In the genomic region with DNA sequence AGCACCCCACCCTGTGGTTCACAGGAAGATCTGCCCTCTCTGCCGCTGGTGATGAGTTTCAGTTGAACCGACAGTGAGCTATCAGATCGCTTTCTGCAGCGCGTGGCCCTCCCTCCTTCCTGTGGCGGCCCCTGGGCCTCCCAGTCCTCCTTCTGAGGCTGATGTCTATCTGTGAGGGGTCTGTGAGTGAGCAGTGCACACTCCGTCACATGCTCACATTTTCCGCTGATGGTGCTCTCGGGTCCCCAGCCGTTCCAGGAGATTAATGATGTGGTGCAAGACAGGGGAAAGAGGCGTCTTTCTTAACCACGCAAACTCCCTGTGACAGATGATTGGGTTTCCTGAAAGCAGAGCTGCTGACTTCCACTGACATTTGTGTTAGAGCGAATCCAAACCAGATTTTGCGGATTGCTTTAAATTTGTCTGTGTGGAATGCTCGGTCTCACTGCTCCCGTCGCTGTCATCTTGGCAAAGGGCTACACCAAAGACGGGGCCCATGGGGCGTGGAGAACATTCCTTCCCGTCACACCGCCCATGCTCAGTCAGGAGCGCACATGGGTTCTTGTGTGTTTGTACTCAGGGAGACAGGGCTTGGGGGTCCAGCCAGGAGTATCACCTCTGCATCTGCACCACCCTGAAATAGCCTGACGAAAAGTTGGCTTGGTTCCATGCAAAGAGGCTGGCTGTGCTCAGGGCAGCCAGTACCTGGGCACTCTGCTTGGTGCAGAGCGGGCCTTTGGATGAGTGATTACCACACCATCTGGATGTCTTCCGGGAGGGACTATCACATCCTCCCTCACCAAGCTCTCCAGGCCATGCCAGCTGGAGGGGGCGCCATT, we compare ENCODE assay signal across 8 cellular contexts.
DNase-seq lines count a peak whose midpoint lies in the region; ATAC-seq lines count a peak whose summit lies in the region.

No MANE protein-coding gene starts in this region.

- peaks cover 15 to 32% of the 10 kb centered on the region in 2 donors for H3K36me3 Mint-ChIP-seq in activated naive CD4-positive, alpha-beta T cell treated with anti-CD3 and anti-CD28 coated beads, Interleukin-2, amount 50 U/mL, for 72 hours

- peak overlapping the region in 1 of 2 donors; percentile 44 for H3K27ac Mint-ChIP-seq in activated naive CD4-positive, alpha-beta T cell treated with anti-CD3 and anti-CD28 coated beads, Interleukin-2, amount 50 U/mL, for 72 hours

- DNase-seq in AG08395 (ENCODE audit: low spot score) (peak; percentile 93), kidney tubule cell (ENCODE audit: low spot score) (peak; percentile 52), NCI-H2107 treated with DMSO at 0.1 percent for 48 hours (lab: John Stamatoyannopoulos, UW; ENCODE audit: unreplicated experiment) (no peak), OCI-M2 (lab: John Stamatoyannopoulos, UW; ENCODE audit: unreplicated experiment) (no peak)
- no peak for DNase-seq in activated naive CD4-positive, alpha-beta T cell treated with anti-CD3 and anti-CD28 coated beads, Interleukin-2, amount 50 U/mL, for 72 hours (ENCODE audit: low spot score in 2 of 2)
- DNase-seq in stimulated activated CD8-positive, alpha-beta memory T cell treated with anti-CD3 and anti-CD28 coated beads, Interleukin-4, amount 100 ng/mL, for 48 hours = peak; percentile 72

- ATAC-seq in GM19328 (IDR thresholded peaks at IDR 0.05; ENCODE audit: unreplicated experiment) (peak; percentile 71), HG03565 (IDR thresholded peaks at IDR 0.05; ENCODE audit: unreplicated experiment) (peak; percentile 85)
- peak; percentile 85 to 91 for ATAC-seq in activated naive CD4-positive, alpha-beta T cell treated with anti-CD3 and anti-CD28 coated beads, Interleukin-2, amount 50 U/mL, for 72 hours

- peaks cover 6 to 14% of the 10 kb centered on the region in 2 donors for H3K9me3 Mint-ChIP-seq in activated naive CD4-positive, alpha-beta T cell treated with anti-CD3 and anti-CD28 coated beads, Interleukin-2, amount 50 U/mL, for 72 hours

Comparison
In these comparisons a context has a peak if more than half of its experiments do, and no peak if none do; other contexts are left out.
1. DNase-seq: peak in AG08395 (single experiment), kidney tubule cell (single experiment) and stimulated activated CD8-positive, alpha-beta memory T cell treated with anti-CD3 and anti-CD28 coated beads, Interleukin-4, amount 100 ng/mL, for 48 hours (single experiment); none in activated naive CD4-positive, alpha-beta T cell treated with anti-CD3 and anti-CD28 coated beads, Interleukin-2, amount 50 U/mL, for 72 hours (0 of 2), NCI-H2107 treated with DMSO at 0.1 percent for 48 hours (single experiment) and OCI-M2 (single experiment).
2. Peak in every context shown above with its lines, with median percentiles within 50 percentile points of each other: ATAC-seq.